In the genomic region with DNA sequence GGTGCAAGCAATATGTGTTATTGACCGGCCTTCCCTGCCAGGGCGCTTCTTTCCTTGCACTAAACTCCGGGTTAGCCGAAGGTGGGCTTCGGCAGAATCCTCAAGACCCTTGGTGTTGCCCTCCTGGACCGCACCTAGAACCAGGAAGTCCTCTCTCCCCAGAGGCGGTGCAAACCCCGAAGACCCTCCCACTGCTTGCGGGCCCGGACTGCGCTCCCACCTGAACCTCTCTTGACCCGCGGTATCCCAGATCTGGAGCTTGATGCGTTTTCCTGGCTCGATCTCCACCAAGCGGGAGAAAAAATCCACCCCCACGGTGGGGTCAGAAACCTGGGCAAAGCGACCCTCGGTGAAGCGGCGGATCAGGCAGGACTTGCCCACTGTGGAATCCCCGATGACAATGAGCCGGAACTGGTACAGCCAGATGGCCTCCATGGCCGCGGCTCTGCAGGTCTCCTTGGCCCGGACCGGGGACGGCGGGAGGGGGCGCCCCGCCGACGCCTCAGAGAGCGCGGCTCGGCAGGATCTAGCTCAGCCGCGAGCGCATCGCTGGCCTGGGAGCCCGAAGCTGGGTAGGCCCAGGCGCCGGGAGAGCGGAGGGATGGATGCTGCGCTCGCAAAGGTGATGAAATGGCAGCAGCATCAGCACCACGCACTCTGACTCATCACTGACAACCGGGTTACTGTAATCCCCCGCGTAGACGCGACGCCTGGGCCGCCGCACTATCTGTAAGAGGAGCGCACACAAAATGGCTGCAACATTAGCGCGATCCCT, we compare ENCODE assay signal across 8 cellular contexts. TPM values are rescaled to one million over a fixed set of nuclear protein-coding genes. Genes with fewer than 3 reads are reported as not detected.
DNase-seq lines count a peak whose midpoint lies in the region; ATAC-seq and TF ChIP-seq lines count a peak whose summit lies in the region.

TSS of gene RAB39B (minus strand) at position 638 of the 775 bp plus-strand sequence. CDS start at position 435, 203 bp downstream.

- peak within 1 kb of the TSS; percentile 90 for H3K4me3 ChIP-seq in CD4-positive, CD25-positive, alpha-beta regulatory T cell (ENCODE audit: low read depth, low read length)
- peak within 1 kb of the TSS in 3 of 4 donors; percentile 26 to 60 (median 38) for H3K4me3 ChIP-seq in esophagus squamous epithelium
- H3K4me3 ChIP-seq in naive thymus-derived CD4-positive, alpha-beta T cell (ENCODE audit: low read length): peak within 1 kb of the TSS; percentile 76

- H3K9me3 Mint-ChIP-seq in CD4-positive, CD25-positive, alpha-beta regulatory T cell: peaks cover 0 to 3% (median 0%) of the 10 kb centered on the region in 7 donors
- H3K9me3 Mint-ChIP-seq in naive thymus-derived CD4-positive, alpha-beta T cell: peaks cover 0 to 6% (median 0%) of the 10 kb centered on the region in 11 donors
- H3K9me3 Mint-ChIP-seq in stimulated activated effector memory CD8-positive, alpha-beta T cell treated with anti-CD3 and anti-CD28 coated beads, Interleukin-12 subunit alpha, Interleukin-12 subunit beta, amount 100 ng/mL, for 72 hours: no peaks in the 10 kb centered on the region

- no peak for TF ChIP-seq CTCF in esophagus squamous epithelium (IDR thresholded peaks at IDR 0.05)

- H3K36me3 Mint-ChIP-seq in CD4-positive, CD25-positive, alpha-beta regulatory T cell: peaks cover 4% of the 10 kb centered on the region
- peaks cover 0 to 8% (median 3%) of the 10 kb centered on the region in 5 donors for H3K36me3 Mint-ChIP-seq in naive thymus-derived CD4-positive, alpha-beta T cell
- peaks cover 16% of the 10 kb centered on the region for H3K36me3 Mint-ChIP-seq in stimulated activated effector memory CD8-positive, alpha-beta T cell treated with anti-CD3 and anti-CD28 coated beads, Interleukin-12 subunit alpha, Interleukin-12 subunit beta, amount 100 ng/mL, for 72 hours

- peak within 1 kb of the TSS; percentile 90 for H3K27ac ChIP-seq in CD4-positive, CD25-positive, alpha-beta regulatory T cell (ENCODE audit: insufficient read depth, low read length, poor library complexity, severe bottlenecking)
- H3K27ac ChIP-seq in esophagus squamous epithelium: peak within 1 kb of the TSS in 2 of 4 donors; percentile 21 to 48
- H3K27ac ChIP-seq in naive thymus-derived CD4-positive, alpha-beta T cell (ENCODE audit: low read depth, low read length): peak within 1 kb of the TSS; percentile 93

- TF ChIP-seq POLR2A in esophagus squamous epithelium (IDR thresholded peaks at IDR 0.05): no peak

- DNase-seq in CD4-positive, CD25-positive, alpha-beta regulatory T cell: peak; percentile 51 to 80 (median 71)
- DNase-seq in NCI-H82 treated with DMSO at 0.1 percent for 48 hours (lab: John Stamatoyannopoulos, UW; ENCODE audit: unreplicated experiment) (peak; percentile 39), activated T-cell treated with anti-CD3 and anti-CD28 coated beads for 48 hours (ENCODE audit: low read depth) (peak; percentile 63), esophagus squamous epithelium (lab: John Stamatoyannopoulos, UW) (no peak)
- DNase-seq in naive thymus-derived CD4-positive, alpha-beta T cell: peak; percentile 24 to 78 (median 62)
- peak; percentile 46 to 79 for DNase-seq in stimulated activated effector memory CD8-positive, alpha-beta T cell treated with anti-CD3 and anti-CD28 coated beads, Interleukin-12 subunit alpha, Interleukin-12 subunit beta, amount 100 ng/mL, for 72 hours (ENCODE audit: low spot score in 2 of 2)

- POLR2A ChIA-PET in naive thymus-derived CD4-positive, alpha-beta T cell (lab: Charles Lee): interaction anchor here (0.7 to 1.2 kb wide), 3 partner anchors 17 to 194 kb away, joined by 3 to 7 read pairs (median 3); partner anchors contain the start of genes CMC4, MTCP1 and VBP1

- CTCF ChIA-PET in naive thymus-derived CD4-positive, alpha-beta T cell (lab: Charles Lee): interaction anchor here (1.3 kb wide), 1 partner anchor 47 kb away, joined by 3 read pairs; no protein-coding TSS in a partner anchor

- intact Hi-C loops in esophagus squamous epithelium (cut with DNase I): no loop called here
- intact Hi-C loops in naive thymus-derived CD4-positive, alpha-beta T cell (cut with micrococcal nuclease): loop anchor here (1.0 to 10.0 kb wide), 11 partner anchors 47 to 617 kb away; partner anchors contain the start of genes VAMP7 (in 2 of the 2), VBP1 (in 2 of the 2), BRCC3 (in 1 of the 2) and CMC4 (in 1 of the 2)

- H3K4me3 Mint-ChIP-seq in CD4-positive, CD25-positive, alpha-beta regulatory T cell: peak within 1 kb of the TSS; percentile 70 to 96 (median 74)
- peak within 1 kb of the TSS; percentile 72 to 91 (median 78) for H3K4me3 Mint-ChIP-seq in naive thymus-derived CD4-positive, alpha-beta T cell
- peak within 1 kb of the TSS; percentile 80 for H3K4me3 Mint-ChIP-seq in stimulated activated effector memory CD8-positive, alpha-beta T cell treated with anti-CD3 and anti-CD28 coated beads, Interleukin-12 subunit alpha, Interleukin-12 subunit beta, amount 100 ng/mL, for 72 hours

- peaks cover 4 to 27% (median 11%) of the 10 kb centered on the region in 4 donors for H3K4me1 Mint-ChIP-seq in CD4-positive, CD25-positive, alpha-beta regulatory T cell
- H3K4me1 Mint-ChIP-seq in naive thymus-derived CD4-positive, alpha-beta T cell: peaks cover 3 to 38% (median 27%) of the 10 kb centered on the region in 7 donors
- peaks cover 10% of the 10 kb centered on the region for H3K4me1 Mint-ChIP-seq in stimulated activated effector memory CD8-positive, alpha-beta T cell treated with anti-CD3 and anti-CD28 coated beads, Interleukin-12 subunit alpha, Interleukin-12 subunit beta, amount 100 ng/mL, for 72 hours

- peaks cover 11% of the 10 kb centered on the region for H3K36me3 ChIP-seq in CD4-positive, CD25-positive, alpha-beta regulatory T cell (ENCODE audit: control insufficient read depth, insufficient read depth, low read length)
- no peaks in the 10 kb centered on the region for H3K36me3 ChIP-seq in esophagus squamous epithelium
- no peaks in the 10 kb centered on the region for H3K36me3 ChIP-seq in naive thymus-derived CD4-positive, alpha-beta T cell (ENCODE audit: control insufficient read depth in 2 of 3, insufficient read depth in 3 of 3, low read length in 3 of 3)

- no peaks in the 10 kb centered on the region for H3K9me3 ChIP-seq in CD4-positive, CD25-positive, alpha-beta regulatory T cell (ENCODE audit: control insufficient read depth in 2 of 2, low read length in 2 of 2)
- H3K9me3 ChIP-seq in esophagus squamous epithelium: no peaks in the 10 kb centered on the region
- H3K9me3 ChIP-seq in naive thymus-derived CD4-positive, alpha-beta T cell (ENCODE audit: control insufficient read depth in 2 of 3, low read length in 3 of 3): no peaks in the 10 kb centered on the region

- peak within 1 kb of the TSS; percentile 2 to 93 (median 92) for H3K27ac Mint-ChIP-seq in CD4-positive, CD25-positive, alpha-beta regulatory T cell
- peak within 1 kb of the TSS; percentile 42 to 92 (median 85) for H3K27ac Mint-ChIP-seq in naive thymus-derived CD4-positive, alpha-beta T cell
- H3K27ac Mint-ChIP-seq in stimulated activated effector memory CD8-positive, alpha-beta T cell treated with anti-CD3 and anti-CD28 coated beads, Interleukin-12 subunit alpha, Interleukin-12 subunit beta, amount 100 ng/mL, for 72 hours: peak within 1 kb of the TSS; percentile 91

- H3K27me3 Mint-ChIP-seq in CD4-positive, CD25-positive, alpha-beta regulatory T cell: no peaks in the 10 kb centered on the region
- H3K27me3 Mint-ChIP-seq in naive thymus-derived CD4-positive, alpha-beta T cell: no peaks in the 10 kb centered on the region

- H3K27me3 ChIP-seq in CD4-positive, CD25-positive, alpha-beta regulatory T cell (ENCODE audit: control insufficient read depth, insufficient read depth, low read length): no peaks in the 10 kb centered on the region
- H3K27me3 ChIP-seq in esophagus squamous epithelium: peaks cover 0 to 5% (median 0%) of the 10 kb centered on the region in 4 donors
- no peaks in the 10 kb centered on the region for H3K27me3 ChIP-seq in naive thymus-derived CD4-positive, alpha-beta T cell (ENCODE audit: control insufficient read depth in 2 of 2, insufficient read depth in 2 of 2, low read length in 2 of 2)

- peaks cover 11% of the 10 kb centered on the region for H3K4me1 ChIP-seq in CD4-positive, CD25-positive, alpha-beta regulatory T cell (ENCODE audit: control insufficient read depth, insufficient read depth, low read length, poor library complexity, severe bottlenecking)
- H3K4me1 ChIP-seq in esophagus squamous epithelium: no peaks in the 10 kb centered on the region
- peaks cover 5 to 6% of the 10 kb centered on the region in 2 donors for H3K4me1 ChIP-seq in naive thymus-derived CD4-positive, alpha-beta T cell (ENCODE audit: control insufficient read depth in 2 of 2, insufficient read depth in 2 of 2, low read length in 2 of 2)

- 10 to 38% methylated on average over 6 to 19 of the region's 58 CpGs for WGBS in esophagus squamous epithelium, 2 donors

- ATAC-seq in CD4-positive, CD25-positive, alpha-beta regulatory T cell (ENCODE audit: low read depth in 2 of 2): peak; percentile 94
- ATAC-seq in GM19328 (IDR thresholded peaks at IDR 0.05; ENCODE audit: unreplicated experiment) (peak; percentile 91), HG03469 (IDR thresholded peaks at IDR 0.05; ENCODE audit: unreplicated experiment) (peak; percentile 82)
- ATAC-seq in naive thymus-derived CD4-positive, alpha-beta T cell: peak; percentile 95
- ATAC-seq in stimulated activated effector memory CD8-positive, alpha-beta T cell treated with anti-CD3 and anti-CD28 coated beads, Interleukin-12 subunit alpha, Interleukin-12 subunit beta, amount 100 ng/mL, for 72 hours: peak; percentile 98

RNA-seq across cellular contexts. Expression of gene RAB39B, which starts in this region (rescaled TPM):
- 6.9 TPM for total RNA-seq in CD4-positive, CD25-positive, alpha-beta regulatory T cell
- 1 to 10 TPM; 6.4 to 10.0 (median 8.4) TPM for polyA plus RNA-seq in CD4-positive, CD25-positive, alpha-beta regulatory T cell
- total RNA-seq in esophagus squamous epithelium: under 1 TPM; 0.08 to 0.41 (median 0.28) TPM
- 10 to 100 TPM in 3 of 5 experiments, 1 to 10 TPM in 2; 3.9 to 13.3 (median 10.3) TPM for total RNA-seq in naive thymus-derived CD4-positive, alpha-beta T cell
- polyA plus RNA-seq in naive thymus-derived CD4-positive, alpha-beta T cell: 1 to 10 TPM; 4.5 to 8.3 TPM

Comparison
In these comparisons a context has a peak if more than half of its experiments do, and no peak if none do; other contexts are left out.
1. H3K4me3 ChIP-seq: peak in every context shown above with its lines; median percentile 90 in CD4-positive, CD25-positive, alpha-beta regulatory T cell; 76 in naive thymus-derived CD4-positive, alpha-beta T cell; 38 in esophagus squamous epithelium.